In the genomic region with DNA sequence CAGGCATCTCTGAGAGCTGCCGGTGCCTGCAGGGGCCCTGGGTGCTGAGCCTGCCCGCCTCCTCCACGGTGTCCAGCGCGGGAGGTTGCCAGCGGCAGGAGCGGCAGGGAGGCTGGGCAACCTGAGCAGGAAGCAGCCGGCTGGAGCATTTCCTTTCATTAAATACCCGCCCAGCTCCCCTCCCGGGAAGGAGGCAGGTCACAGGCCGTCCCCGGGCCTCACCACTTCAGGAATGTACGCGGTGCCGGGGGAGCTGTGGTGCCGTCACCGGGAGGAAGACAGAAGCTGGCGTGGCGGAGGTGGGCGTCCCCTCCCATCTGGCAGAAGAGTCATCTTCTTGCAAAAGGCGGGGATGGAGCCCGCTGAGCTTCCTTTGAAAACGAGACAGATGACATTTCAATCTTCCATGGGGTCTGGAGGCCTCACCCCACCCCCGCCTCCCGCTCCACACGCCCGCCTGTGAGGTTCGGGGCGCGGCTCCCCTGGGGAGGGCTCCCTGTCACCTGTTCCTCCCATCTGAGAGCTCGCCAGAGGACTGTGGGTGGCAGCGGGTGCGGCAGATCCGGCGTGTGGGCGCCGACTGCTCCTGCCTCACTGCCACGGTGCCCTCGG, we compare ENCODE assay signal across 8 cellular contexts. TPM values are rescaled to one million over a fixed set of nuclear protein-coding genes. Genes with fewer than 3 reads are reported as not detected.
DNase-seq lines count a peak whose midpoint lies in the region; ATAC-seq, FAIRE-seq and TF ChIP-seq lines count a peak whose summit lies in the region.

No MANE protein-coding gene starts in this region.

- H3K27ac ChIP-seq in IMR-90 (ENCODE audit: insufficient read depth, low read length) (no peak overlapping the region), neuronal stem cell (replicated peaks; ENCODE audit: low read length) (peak overlapping the region; percentile 41)

- H2BK20ac ChIP-seq in IMR-90 (ENCODE audit: low read depth, low read length), result no peak overlapping the region

- H2AK9ac ChIP-seq in IMR-90 (replicated peaks; ENCODE audit: low read depth, low read length, poor library complexity), result no peak overlapping the region

- 55% methylated on average over 11 of the region's 39 CpGs; no CpG with 5 or more reads in 1 of the 2 experiments for WGBS in IMR-90 (ENCODE audit: extremely low coverage in 2 of 2, insufficient read length in 1 of 2), 2 experiments
- no CpG with 5 or more reads among the region's 39 CpGs for WGBS in neuronal stem cell (ENCODE audit: extremely low coverage in 2 of 2, insufficient read length in 2 of 2, insufficient replicate concordance in 1 of 2), 2 donors

- H3K9ac ChIP-seq in IMR-90 (ENCODE audit: low read depth, low read length) (no peak overlapping the region), neuronal stem cell (ENCODE audit: low read depth, low read length, poor library complexity) (no peak overlapping the region)

- no peak overlapping the region for H2AK5ac ChIP-seq in IMR-90 (ENCODE audit: low read depth, low read length)
- H2AK5ac ChIP-seq in neuronal stem cell (ENCODE audit: low read depth, low read length), result peak overlapping the region; percentile 70

- H3K14ac ChIP-seq in IMR-90 (replicated peaks; ENCODE audit: low read depth, low read length), result no peak overlapping the region
- no peak overlapping the region for H3K14ac ChIP-seq in neuronal stem cell (ENCODE audit: low read length)

- H4K91ac ChIP-seq in IMR-90 (ENCODE audit: insufficient read depth, low read depth, low read length) (no peak overlapping the region), neuronal stem cell (ENCODE audit: low read depth, low read length, poor library complexity) (no peak overlapping the region)

- no peak overlapping the region for H4K5ac ChIP-seq in IMR-90 (ENCODE audit: low read depth, low read length)

- H3K27me3 ChIP-seq in IMR-90 (ENCODE audit: control insufficient read depth, insufficient read depth, low read length) (peaks cover 51% of the 10 kb centered on the region), neuronal stem cell (ENCODE audit: control insufficient read depth in 3 of 3, insufficient read depth in 3 of 3, low read depth in 1 of 3, low read length in 3 of 3) (peaks cover 0 to 21% (median 0%) of the 10 kb centered on the region in 3 experiments)

- peaks cover 32% of the 10 kb centered on the region for H3K9me3 ChIP-seq in IMR-90 (ENCODE audit: control insufficient read depth, insufficient read depth, low read length)
- peaks cover 9 to 32% of the 10 kb centered on the region in 2 donors for H3K9me3 ChIP-seq in neuronal stem cell (replicated peaks in 1 of 2; ENCODE audit: control insufficient read depth in 2 of 2, insufficient read depth in 1 of 2, low read depth in 1 of 2, low read length in 2 of 2)

- no peaks in the 10 kb centered on the region for H3K36me3 ChIP-seq in IMR-90 (ENCODE audit: control insufficient read depth, insufficient read depth, low read length)
- no peaks in the 10 kb centered on the region for H3K36me3 ChIP-seq in neuronal stem cell (replicated peaks in 1 of 2; ENCODE audit: control insufficient read depth in 2 of 2, insufficient read depth in 2 of 2, low read length in 2 of 2)

- TF ChIP-seq RAD21 in IMR-90 (IDR thresholded peaks at IDR 0.05; ENCODE audit: low read length), result no peak

- H3K23ac ChIP-seq in IMR-90 (ENCODE audit: low read depth, low read length) (no peak overlapping the region), neuronal stem cell (ENCODE audit: low read depth, low read length, poor library complexity) (no peak overlapping the region)

- H2BK5ac ChIP-seq in IMR-90 (ENCODE audit: low read depth, low read length, poor library complexity, severe bottlenecking), result no peak overlapping the region
- H2BK5ac ChIP-seq in neuronal stem cell (ENCODE audit: low read length), result peak overlapping the region; percentile 58

- POLR2A ChIA-PET in IMR-90 (lab: Charles Lee; ENCODE audit: unreplicated experiment), result no interaction called here

- no peak overlapping the region for H2BK15ac ChIP-seq in IMR-90 (ENCODE audit: low read depth, low read length)
- H2BK15ac ChIP-seq in neuronal stem cell (ENCODE audit: low read length), result peak overlapping the region; percentile 74

- H3K56ac ChIP-seq in IMR-90 (ENCODE audit: extremely low read depth, insufficient read depth, low read length), result no peak overlapping the region

- intact Hi-C loops in IMR-90 (cut with micrococcal nuclease), result no loop called here

- peak overlapping the region; percentile 33 for H3K4me2 ChIP-seq in IMR-90 (ENCODE audit: low read depth, low read length)
- peak overlapping the region; percentile 23 for H3K4me2 ChIP-seq in neuronal stem cell (ENCODE audit: insufficient read depth, low read length, poor library complexity, severe bottlenecking)

- H2BK120ac ChIP-seq in IMR-90 (ENCODE audit: low read depth, low read length) (no peak overlapping the region), neuronal stem cell (ENCODE audit: low read depth, low read length) (no peak overlapping the region)

- H2AFZ ChIP-seq in IMR-90 (replicated peaks; ENCODE audit: low read length, poor library complexity), result peak overlapping the region; percentile 76
- peak overlapping the region; percentile 83 for H2AFZ ChIP-seq in neuronal stem cell (ENCODE audit: low read length)

- H3K4ac ChIP-seq in IMR-90 (ENCODE audit: low read depth, low read length) (no peak overlapping the region), neuronal stem cell (ENCODE audit: low read length) (peak overlapping the region; percentile 43)

- dilution Hi-C loops in IMR-90 (cut with HindIII; ENCODE audit: low sequenced_read_pairs, unreplicated experiment), result no loop called here

- no peak for TF ChIP-seq CTCF in IMR-90 (conservative IDR thresholded peaks at IDR 0.05; ENCODE audit: low read depth, low read length)

- no peak for TF ChIP-seq POLR2A in IMR-90 (IDR thresholded peaks at IDR 0.05; ENCODE audit: low read depth, low read length)

- 0 out of 2 replicates have a peak, but pooled peaks cover under 1% of the 10 kb centered on the region for H3K4me1 ChIP-seq in IMR-90 (ENCODE audit: control insufficient read depth, insufficient read depth, low read length)
- H3K4me1 ChIP-seq in neuronal stem cell (ENCODE audit: control insufficient read depth in 2 of 2, insufficient read depth in 1 of 2, low read depth in 1 of 2, low read length in 2 of 2), result peaks cover 5 to 26% of the 10 kb centered on the region in 2 donors

- no TSS peak for BruUV-seq in IMR-90 (replicated peaks; lab: Mats Ljungman, UMichigan)

- FAIRE-seq in urothelium cell line (lab: Jason Lieb, UNC), result no peak

- no peaks in the 10 kb centered on the region for H4K20me1 ChIP-seq in IMR-90 (ENCODE audit: insufficient read depth, low read length)

- CTCF ChIA-PET in IMR-90 (lab: Yijun Ruan, JAX), result no interaction called here

- H3K79me1 ChIP-seq in IMR-90 (ENCODE audit: low read depth in 1 of 2, low read length in 2 of 2), result no peaks in the 10 kb centered on the region
- no peaks in the 10 kb centered on the region for H3K79me1 ChIP-seq in neuronal stem cell (ENCODE audit: low read depth, low read length)

- peak; percentile 41 for DNase-seq in IMR-90
- peak; percentile 67 for DNase-seq in activated CD4-positive, alpha-beta T cell treated with anti-CD3 and anti-CD28 coated beads, Interleukin-2, amount 50 U/mL, for 1 hour
- DNase-seq in effector CD4-positive, alpha-beta T cell, result peak; percentile 41
- DNase-seq in neuronal stem cell (ENCODE audit: low spot score), result no peak
- peak; percentile 84 for DNase-seq in urothelium cell line (ENCODE audit: low spot score)
- no peak for DNase-seq in NK-92 treated with Interleukin-12 subunit alpha and Interleukin-12 subunit beta, amount 100 ng/mL, for 24 hours (lab: John Stamatoyannopoulos, UW)

- peak; percentile 81 for ATAC-seq in IMR-90 (ENCODE audit: low read depth)
- ATAC-seq in HG03045 (IDR thresholded peaks at IDR 0.05; ENCODE audit: unreplicated experiment), result no peak
- ATAC-seq in HG03342 (IDR thresholded peaks at IDR 0.05; ENCODE audit: unreplicated experiment), result no peak

- in situ Hi-C loops in IMR-90 (cut with MboI; ENCODE audit: low sequenced_read_pairs), result no loop called here

- no peaks in the 10 kb centered on the region for H3K9me1 ChIP-seq in IMR-90 (ENCODE audit: insufficient read depth, low read length)

- H4K8ac ChIP-seq in IMR-90 (ENCODE audit: low read depth in 2 of 2, low read length in 2 of 2) (no peak overlapping the region), neuronal stem cell (ENCODE audit: low read depth, low read length) (peak overlapping the region; percentile 25)

- no peak overlapping the region for H2BK12ac ChIP-seq in neuronal stem cell (ENCODE audit: low read length)

- H3K18ac ChIP-seq in IMR-90 (ENCODE audit: low read depth, low read length) (no peak overlapping the region), neuronal stem cell (ENCODE audit: low read length) (peak overlapping the region; percentile 94)

- H3K4me3 ChIP-seq in IMR-90 (ENCODE audit: insufficient read depth, low read depth, low read length) (no peak overlapping the region), neuronal stem cell (ENCODE audit: low read length in 2 of 2) (peak overlapping the region in 1 of 2 donors; percentile 34)

TF ChIP-seq in IMR-90, 13 proteins besides CTCF, POLR2A, EP300 and RAD21 (continues in another document):
- no peak for TF ChIP-seq MAFK (IDR thresholded peaks at IDR 0.05; ENCODE audit: low read depth, low read length)
- no peak for TF ChIP-seq RFX5 (IDR thresholded peaks at IDR 0.05; ENCODE audit: low read depth, low read length)
- no peak for TF ChIP-seq FOS (IDR thresholded peaks at IDR 0.05; ENCODE audit: low read depth, low read length)
- no peak for TF ChIP-seq CHD1 (IDR thresholded peaks at IDR 0.05; ENCODE audit: low read depth, low read length)
- TF ChIP-seq BHLHE40 (IDR thresholded peaks at IDR 0.05; ENCODE audit: low read depth, low read length), result no peak
- TF ChIP-seq, protein P1, sequence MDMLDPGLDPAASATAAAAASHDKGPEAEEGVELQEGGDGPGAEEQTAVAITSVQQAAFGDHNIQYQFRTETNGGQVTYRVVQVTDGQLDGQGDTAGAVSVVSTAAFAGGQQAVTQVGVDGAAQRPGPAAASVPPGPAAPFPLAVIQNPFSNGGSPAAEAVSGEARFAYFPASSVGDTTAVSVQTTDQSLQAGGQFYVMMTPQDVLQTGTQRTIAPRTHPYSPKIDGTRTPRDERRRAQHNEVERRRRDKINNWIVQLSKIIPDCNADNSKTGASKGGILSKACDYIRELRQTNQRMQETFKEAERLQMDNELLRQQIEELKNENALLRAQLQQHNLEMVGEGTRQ (IDR thresholded peaks at IDR 0.05; ENCODE audit: low read depth, low read length), result no peak

RNA-seq across cellular contexts. Expression of a gene that starts 16.0 kb away (rescaled TPM):
- under 0.01 TPM in 2 replicates for total RNA-seq in IMR-90 (2012; rRNA removed)
- polyA plus RNA-seq in IMR-90 (2012; rRNA removed), result 0.26 and 0.27 TPM in 2 replicates
- polyA plus RNA-seq in IMR-90 (2012; cell fraction: cytosol; rRNA removed), result 0.15 and 0.22 TPM in 2 replicates
- polyA plus RNA-seq in IMR-90 (2012; cell fraction: nucleus; rRNA removed; ENCODE audit: low replicate concordance), result 1.9 and 2.9 TPM in 2 replicates
- polyA plus RNA-seq in neuronal stem cell (2013, experiment 1 of 2), result 5.1 TPM
- polyA plus RNA-seq in neuronal stem cell (2013, experiment 2 of 2), result 5.2 TPM

RNA-seq across cellular contexts. Expression of a gene that starts 26.8 kb away (rescaled TPM):
- 6.7 and 13.1 TPM in 2 replicates for total RNA-seq in IMR-90 (2012; rRNA removed)
- polyA plus RNA-seq in IMR-90 (2012; rRNA removed), result 7.7 and 11.0 TPM in 2 replicates
- polyA plus RNA-seq in IMR-90 (2012; cell fraction: cytosol; rRNA removed), result 11.9 and 15.1 TPM in 2 replicates
- polyA plus RNA-seq in IMR-90 (2012; cell fraction: nucleus; rRNA removed; ENCODE audit: low replicate concordance), result 17.8 and 49.9 TPM in 2 replicates
- 6.9 TPM for polyA plus RNA-seq in neuronal stem cell (2013, experiment 1 of 2)
- polyA plus RNA-seq in neuronal stem cell (2013, experiment 2 of 2), result 6.7 TPM

Comparison
In these comparisons a context has a peak if more than half of its experiments do, and no peak if none do; other contexts are left out.
1. DNase-seq: peak in IMR-90 (single experiment), activated CD4-positive, alpha-beta T cell treated with anti-CD3 and anti-CD28 coated beads, Interleukin-2, amount 50 U/mL, for 1 hour (single experiment), effector CD4-positive, alpha-beta T cell (single experiment) and urothelium cell line (single experiment); none in neuronal stem cell (single experiment) and NK-92 treated with Interleukin-12 subunit alpha and Interleukin-12 subunit beta, amount 100 ng/mL, for 24 hours (single experiment).